In the genomic region with DNA sequence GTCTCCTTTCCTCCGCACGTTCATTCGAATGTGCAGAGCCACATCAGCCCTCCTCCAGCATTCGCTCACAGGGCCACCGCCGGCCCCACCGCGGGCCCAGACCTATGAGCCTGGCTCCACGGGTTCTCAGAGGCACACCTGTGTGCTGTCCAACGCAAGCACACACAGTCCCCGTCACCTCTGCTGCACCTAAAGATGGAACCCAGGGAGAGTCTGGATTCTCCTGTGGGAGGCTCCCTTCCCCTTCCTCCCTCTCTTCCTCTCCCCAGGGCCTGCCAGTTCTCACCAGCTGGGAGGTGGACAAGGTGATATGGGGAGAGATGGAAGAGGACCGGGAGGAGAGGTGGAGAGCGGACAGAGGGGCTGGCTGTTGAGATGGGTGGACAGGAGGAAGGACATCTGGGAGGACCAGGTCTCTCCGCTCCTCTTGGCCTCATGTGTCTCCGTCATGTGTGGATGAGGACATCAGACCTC, we compare ENCODE assay signal across 8 cellular contexts. TPM values are rescaled to one million over a fixed set of nuclear protein-coding genes. Genes with fewer than 3 reads are reported as not detected.
A peak's percentile ranks its signal among the peaks of the same experiment; 100 is the strongest.
DNase-seq lines count a peak whose midpoint lies in the region; ATAC-seq and TF ChIP-seq lines count a peak whose summit lies in the region.

No MANE protein-coding gene starts in this region.

- H3K4me3 ChIP-seq in PC-3 (ENCODE audit: low read length) (peak overlapping the region; percentile 65; the same call in 1 of the 2 replicates), fibroblast of pulmonary artery (replicated peaks; ENCODE audit: low read depth, low read length) (peak overlapping the region; percentile 48), spleen (peak overlapping the region in 6 of 8 donors; percentile 28 to 72 (median 36))

- 34 to 54% (median 38%) methylated on average over 10 to 15 of the region's 15 CpGs for WGBS in spleen, 5 donors

- H3K36me3 ChIP-seq in PC-3 (ENCODE audit: low read depth, low read length): no peaks in the 10 kb centered on the region
- H3K36me3 ChIP-seq in spleen: no peaks in the 10 kb centered on the region

- no peak for TF ChIP-seq CTCF in PC-3 (conservative IDR thresholded peaks at IDR 0.05; ENCODE audit: low read depth, low read length)
- no peak for TF ChIP-seq CTCF in fibroblast of pulmonary artery (IDR thresholded peaks at IDR 0.05; ENCODE audit: low read length, missing control alignments)
- TF ChIP-seq CTCF in spleen (IDR thresholded peaks at IDR 0.05 in 8 of 11, conservative IDR thresholded peaks at IDR 0.05 in 3 of 11): no peak

- H3K27ac ChIP-seq in PC-3 (ENCODE audit: low read length) (no peak overlapping the region), spleen (no peak overlapping the region)

- H3K79me2 ChIP-seq in PC-3 (ENCODE audit: low read length): no peaks in the 10 kb centered on the region

- peak; percentile 25 for DNase-seq in activated CD4-positive, CD25-positive, alpha-beta regulatory T cell treated with anti-CD3 and anti-CD28 coated beads, Interleukin-2, amount 50 U/mL, for 72 hours
- DNase-seq in activated CD4-positive, CD25-positive, alpha-beta regulatory T cell (lab: John Stamatoyannopoulos, UW): no peak
- DNase-seq in PC-3 (no peak), fibroblast of pulmonary artery (ENCODE audit: low read depth) (no peak), spleen (no peak), NCI-H446 treated with DMSO at 0.1 percent for 48 hours (lab: John Stamatoyannopoulos, UW) (no peak), NCI-H2196 (lab: John Stamatoyannopoulos, UW; ENCODE audit: unreplicated experiment) (no peak)

- BruUV-seq in PC-3 (replicated peaks; lab: Mats Ljungman, UMichigan): no TSS peak

- intact Hi-C loops in PC-3 (cut with micrococcal nuclease) (loop anchor here (1.0 to 10.0 kb wide), 4 partner anchors 88 to 193 kb away; no protein-coding TSS in a partner anchor), spleen (cut with DNase I; ENCODE audit: low total_unique reads) (loop anchor here (5.0 kb wide), 1 partner anchor 89 kb away; the partner anchor contains the start of gene ASIC1)

- no peak for TF ChIP-seq POLR2A in spleen (IDR thresholded peaks at IDR 0.05)

- POLR2A ChIA-PET in PC-3 (lab: Charles Lee; ENCODE audit: unreplicated experiment): no interaction called here

- H3K4me1 ChIP-seq in PC-3 (ENCODE audit: insufficient read depth, low read length) (peaks cover 12% of the 10 kb centered on the region), spleen (peaks cover 7 to 24% (median 13%) of the 10 kb centered on the region in 6 donors)

- no peaks in the 10 kb centered on the region for H3K9me2 ChIP-seq in PC-3 (replicated peaks; ENCODE audit: low read length)

- no peaks in the 10 kb centered on the region for H4K20me1 ChIP-seq in PC-3 (ENCODE audit: low read length)

- peak overlapping the region; percentile 98 for H2AFZ ChIP-seq in PC-3 (ENCODE audit: low read length)

- peak overlapping the region; percentile 95 for H3K4me2 ChIP-seq in PC-3 (ENCODE audit: low read length)

- no peaks in the 10 kb centered on the region for H3K9me3 ChIP-seq in PC-3 (ENCODE audit: low read length)
- H3K9me3 ChIP-seq in spleen: no peaks in the 10 kb centered on the region

- H3K9ac ChIP-seq in PC-3 (ENCODE audit: low read length): no peak overlapping the region

- no peaks in the 10 kb centered on the region for H3K27me3 ChIP-seq in PC-3 (ENCODE audit: low read length)
- peaks cover 0 to 91% (median 19%) of the 10 kb centered on the region in 7 donors for H3K27me3 ChIP-seq in spleen (replicated peaks in 1 of 7)

- CTCF ChIA-PET in PC-3 (lab: Charles Lee): interaction anchor here (0.5 to 2.7 kb wide), 3 partner anchors 88 to 345 kb away, joined by 6 to 38 read pairs (median 22); partner anchors contain the start of gene PRPF40B

- ATAC-seq in PC-3 (no peak), GM21528 (IDR thresholded peaks at IDR 0.05; ENCODE audit: low FRiP score, unreplicated experiment) (no peak)

- H3F3A ChIP-seq in PC-3 (ENCODE audit: low read length, unreplicated experiment): no peaks in the 10 kb centered on the region

RNA-seq across cellular contexts. Expression of gene AQP6, which starts 4.9 kb away (rescaled TPM):
- total RNA-seq in PC-3 (2014; rRNA removed): not detected in 2 replicates
- under 1 TPM in 1 of 7 donors, not detected in 6; 0.36 TPM for total RNA-seq in spleen
- polyA plus RNA-seq in spleen: under 1 TPM in 1 of 3 donors, not detected in 2; 0.03 TPM

RNA-seq across cellular contexts. Expression of gene AQP5, which starts 6.1 kb away (rescaled TPM):
- not detected in 2 replicates for total RNA-seq in PC-3 (2014; rRNA removed)
- under 1 TPM in 3 of 7 donors, not detected in 4; 0.26 to 0.46 (median 0.30) TPM for total RNA-seq in spleen
- polyA plus RNA-seq in spleen: under 1 TPM in 2 of 3 donors, not detected in 1; 0.05 to 0.45 TPM

RNA-seq across cellular contexts. Expression of gene AQP2, which starts 17.3 kb away (rescaled TPM):
- not detected in 2 replicates for total RNA-seq in PC-3 (2014; rRNA removed)
- not detected for total RNA-seq in spleen
- not detected for polyA plus RNA-seq in spleen

RNA-seq across cellular contexts. Expression of gene RACGAP1, which starts 57.5 kb away (rescaled TPM):
- total RNA-seq in PC-3 (2014; rRNA removed): 95.3 and 97.9 TPM in 2 replicates
- 10 to 100 TPM in 4 of 7 donors, 1 to 10 TPM in 3; 8.1 to 21.1 (median 11.3) TPM for total RNA-seq in spleen
- 1 to 10 TPM; 3.4 to 6.9 (median 5.8) TPM for polyA plus RNA-seq in spleen
